In genomic region chr3:28320981-28321380, GRCh38 we compare ENCODE assay signal across 26 cellular contexts. TPM values are rescaled to one million over a fixed set of nuclear protein-coding genes. Genes with fewer than 3 reads are reported as not detected.
"Had no signal": no experiment of that assay in that cellular context is flagged by ENCODE, and none has a peak within 500 bp of the region (broad histone marks: within the 10 kb centered on the region; RNA-seq: fewer than 3 reads in every experiment).

No MANE protein-coding gene starts in this region.

- H3K27ac Mint-ChIP-seq: activated B cell treated with CpG ODN at 0.5 μM for 24 hours; activated CD4-positive, alpha-beta T cell treated with anti-CD3 and anti-CD28 coated beads, Interleukin-2, amount 10 ng/mL, durations not matched to agents 24 days and 14 days; activated T-cell treated with anti-CD3 and anti-CD28 coated beads, Interleukin-2, amount 50 U/mL, for 24 hours; activated T-helper 2 cell treated with anti-CD3 and anti-CD28 coated beads, Interferon-gamma antibody, Interleukin-2, Interleukin-4, amounts not matched to agents 10 μg/mL and 5 μg/mL and 100 μg/mL, durations not matched to agents 14 hours and 24 hours and 36 hours; brain had no signal

- FAIRE-seq: astrocyte, colon had no signal

- H3K4me2 ChIP-seq: KMS-11, SK-N-SH had no signal

- H3K9me3 ChIP-seq: SK-N-SH had no signal

- DNase-seq: activated B cell treated with CpG ODN at 0.5 μM for 24 hours; activated CD4-positive, alpha-beta T cell treated with anti-CD3 and anti-CD28 coated beads for 1 hour; activated CD4-positive, alpha-beta T cell treated with anti-CD3 and anti-CD28 coated beads, Interleukin-2, amount 10 ng/mL, durations not matched to agents 24 days and 14 days; activated CD4-positive, alpha-beta T cell treated with anti-CD3 and anti-CD28 coated beads, Interleukin-2, amount 50 U/mL, for 48 hours; activated CD8-positive, alpha-beta memory T cell treated with anti-CD3 and anti-CD28 coated beads, Interleukin-2, amount 50 U/mL, for 48 hours; activated gamma-delta T cell treated with Interleukin-2 at 50 U/mL for 16 hours; activated naive CD4-positive, alpha-beta T cell treated with anti-CD3 and anti-CD28 coated beads, Interleukin-2, amount 10 ng/mL, durations not matched to agents 7 days and 5 days; activated T-cell treated with anti-CD3 and anti-CD28 coated beads, Interleukin-2, amount 50 U/mL, for 24 hours; amygdala; MV-4-11; NCI-H1092 treated with DMSO at 0.1 percent for 48 hours; NCI-H1417 treated with DMSO at 0.1 percent for 48 hours; NCI-H1694; NCI-H2029; NCI-H2107; NCI-H226; NCI-H510A; NCI-H526 treated with DMSO at 0.1 percent for 48 hours; NCI-H82; SK-N-SH; T-helper 1 cell had no signal

- H3K27ac ChIP-seq: KMS-11 had no signal

- H3K9ac ChIP-seq: KMS-11, SK-N-SH had no signal

- H3K27me3 Mint-ChIP-seq: activated B cell treated with CpG ODN at 0.5 μM for 24 hours; activated CD4-positive, alpha-beta T cell treated with anti-CD3 and anti-CD28 coated beads, Interleukin-2, amount 10 ng/mL, durations not matched to agents 24 days and 14 days; activated naive CD4-positive, alpha-beta T cell treated with anti-CD3 and anti-CD28 coated beads, Interleukin-2, amount 10 ng/mL, durations not matched to agents 7 days and 5 days; activated T-cell treated with anti-CD3 and anti-CD28 coated beads, Interleukin-2, amount 50 U/mL, for 24 hours; brain had no signal

- H3K4me1 Mint-ChIP-seq: activated B cell treated with CpG ODN at 0.5 μM for 24 hours had no signal

- H3K4me3 Mint-ChIP-seq: activated B cell treated with CpG ODN at 0.5 μM for 24 hours; activated CD4-positive, alpha-beta T cell treated with anti-CD3 and anti-CD28 coated beads, Interleukin-2, amount 10 ng/mL, durations not matched to agents 24 days and 14 days; activated naive CD4-positive, alpha-beta T cell treated with anti-CD3 and anti-CD28 coated beads, Interleukin-2, amount 10 ng/mL, durations not matched to agents 7 days and 5 days; activated T-cell treated with anti-CD3 and anti-CD28 coated beads, Interleukin-2, amount 50 U/mL, for 24 hours; brain had no signal

- H3K9me3 Mint-ChIP-seq: activated B cell treated with CpG ODN at 0.5 μM for 24 hours; activated CD4-positive, alpha-beta T cell treated with anti-CD3 and anti-CD28 coated beads, Interleukin-2, amount 10 ng/mL, durations not matched to agents 24 days and 14 days; activated naive CD4-positive, alpha-beta T cell treated with anti-CD3 and anti-CD28 coated beads, Interleukin-2, amount 10 ng/mL, durations not matched to agents 7 days and 5 days; activated T-cell treated with anti-CD3 and anti-CD28 coated beads, Interleukin-2, amount 50 U/mL, for 24 hours; activated T-helper 2 cell treated with anti-CD3 and anti-CD28 coated beads, Interferon-gamma antibody, Interleukin-2, Interleukin-4, amounts not matched to agents 10 μg/mL and 5 μg/mL and 100 μg/mL, durations not matched to agents 14 hours and 24 hours and 36 hours; brain had no signal

RNA-seq across cellular contexts. Expression of gene ZCWPW2, which starts 27.5 kb away (rescaled TPM):
- total RNA-seq: activated B cell treated with CpG ODN at 0.5 μM for 24 hours; activated CD4-positive, alpha-beta T cell treated with anti-CD3 and anti-CD28 coated beads, Interleukin-2, amount 10 ng/mL, durations not matched to agents 24 days and 14 days had no signal
